8 cellular contexts compared by ENCODE assay signal in genomic region chr19:14517446-14517839, GRCh38. TPM values are rescaled to one million over a fixed set of nuclear protein-coding genes. Genes with fewer than 3 reads are reported as not detected.
DNase-seq lines count a peak whose midpoint lies in the region; ATAC-seq and TF ChIP-seq lines count a peak whose summit lies in the region.

No MANE protein-coding gene starts in this region.

- TF ChIP-seq CTCF in Calu3 (IDR thresholded peaks at IDR 0.05; ENCODE audit: unreplicated experiment): no peak
- no peak for TF ChIP-seq CTCF in GM10266 (IDR thresholded peaks at IDR 0.05; ENCODE audit: control insufficient read depth, insufficient read depth, low read depth, missing control alignments)

- H3K36me3 Mint-ChIP-seq in Calu3 (ENCODE audit: insufficient read depth, unreplicated experiment) (peaks cover 71% of the 10 kb centered on the region), IgD-negative memory B cell (peaks cover 2% of the 10 kb centered on the region)

- ATAC-seq in HG03159 (IDR thresholded peaks at IDR 0.05; ENCODE audit: unreplicated experiment): no peak

- DNase-seq in Calu3: no peak
- DNase-seq in NCI-H2081 treated with DMSO at 0.1 percent for 48 hours (lab: John Stamatoyannopoulos, UW): no peak
- DNase-seq in SKM-1 treated with dmso at 0.1 percent for 144 hours (lab: John Stamatoyannopoulos, UW; ENCODE audit: unreplicated experiment): no peak
- no peak for DNase-seq in GM10266 (ENCODE audit: extremely low spot score)

- H3K4me3 Mint-ChIP-seq in Calu3 (ENCODE audit: low read depth, unreplicated experiment) (peak overlapping the region; percentile 81), IgD-negative memory B cell (peak overlapping the region; percentile 93 to 98 (median 94))

- no TSS peak for BruUV-seq in Calu3 (replicated peaks; lab: Mats Ljungman, UMichigan)

- peaks cover 19% of the 10 kb centered on the region for H3K4me1 ChIP-seq in muscle layer of colon (ENCODE audit: insufficient read depth, low read length)

- intact Hi-C loops in Calu3 (cut with micrococcal nuclease; ENCODE audit: unreplicated experiment): no loop called here

- no peaks in the 10 kb centered on the region for H3K9me3 ChIP-seq in muscle layer of colon (ENCODE audit: low read length)

- H3K36me3 ChIP-seq in muscle layer of colon (ENCODE audit: insufficient read depth, low read length): peaks cover 34% of the 10 kb centered on the region

- CTCF ChIA-PET in Calu3 (lab: Charles Lee): no interaction called here

- H3K4me1 Mint-ChIP-seq in Calu3 (ENCODE audit: low read depth, unreplicated experiment): peaks cover 25% of the 10 kb centered on the region
- H3K4me1 Mint-ChIP-seq in IgD-negative memory B cell: peaks cover 23 to 39% (median 34%) of the 10 kb centered on the region in 3 donors

- H3K9ac ChIP-seq in muscle layer of colon (ENCODE audit: low read length): peak overlapping the region; percentile 66

- peak overlapping the region; percentile 80 for H3K27ac Mint-ChIP-seq in Calu3 (ENCODE audit: unreplicated experiment)
- H3K27ac Mint-ChIP-seq in IgD-negative memory B cell: peak overlapping the region in 2 of 3 donors; percentile 86 to 99

- H3K27ac ChIP-seq in cingulate gyrus (ENCODE audit: low read depth, low read length): peak overlapping the region; percentile 100
- H3K27ac ChIP-seq in muscle layer of colon (ENCODE audit: low read depth, low read length): peak overlapping the region; percentile 100

- peak overlapping the region; percentile 96 to 97 for H3K4me3 ChIP-seq in muscle layer of colon (ENCODE audit: low read depth in 1 of 2, low read length in 2 of 2)

- no peaks in the 10 kb centered on the region for H3K9me3 Mint-ChIP-seq in Calu3 (ENCODE audit: low read depth, unreplicated experiment)
- no peaks in the 10 kb centered on the region for H3K9me3 Mint-ChIP-seq in IgD-negative memory B cell

- H3K27me3 Mint-ChIP-seq in Calu3 (ENCODE audit: unreplicated experiment): no peaks in the 10 kb centered on the region
- no peaks in the 10 kb centered on the region for H3K27me3 Mint-ChIP-seq in IgD-negative memory B cell

- no peaks in the 10 kb centered on the region for H3K27me3 ChIP-seq in muscle layer of colon (ENCODE audit: control insufficient read depth in 1 of 2, insufficient read depth in 2 of 2, low read length in 2 of 2)

RNA-seq across cellular contexts. Expression of gene DNAJB1, which starts 0.8 kb away (rescaled TPM):
- total RNA-seq in Calu3 (2022): 159 and 161 TPM in 2 replicates
- 77.1 TPM for polyA plus RNA-seq in IgD-negative memory B cell

RNA-seq across cellular contexts. Expression of gene TECR, which starts 12.0 kb away (rescaled TPM):
- 136 and 162 TPM in 2 replicates for total RNA-seq in Calu3 (2022)
- 145 TPM for polyA plus RNA-seq in IgD-negative memory B cell

RNA-seq across cellular contexts. Expression of gene GIPC1, which starts 21.5 kb away (rescaled TPM):
- total RNA-seq in Calu3 (2022): 134 and 139 TPM in 2 replicates
- polyA plus RNA-seq in IgD-negative memory B cell: 10.1 TPM

RNA-seq across cellular contexts. Expression of gene PTGER1, which starts 42.3 kb away (rescaled TPM):
- 1.2 and 1.3 TPM in 2 replicates for total RNA-seq in Calu3 (2022)
- polyA plus RNA-seq in IgD-negative memory B cell: not detected

RNA-seq across cellular contexts. Expression of gene NDUFB7, which starts 54.4 kb away (rescaled TPM):
- total RNA-seq in Calu3 (2022): 107 and 111 TPM in 2 replicates
- 224 TPM for polyA plus RNA-seq in IgD-negative memory B cell
